Comparison of ENCODE assay signal across 25 cellular contexts in the genomic region with DNA sequence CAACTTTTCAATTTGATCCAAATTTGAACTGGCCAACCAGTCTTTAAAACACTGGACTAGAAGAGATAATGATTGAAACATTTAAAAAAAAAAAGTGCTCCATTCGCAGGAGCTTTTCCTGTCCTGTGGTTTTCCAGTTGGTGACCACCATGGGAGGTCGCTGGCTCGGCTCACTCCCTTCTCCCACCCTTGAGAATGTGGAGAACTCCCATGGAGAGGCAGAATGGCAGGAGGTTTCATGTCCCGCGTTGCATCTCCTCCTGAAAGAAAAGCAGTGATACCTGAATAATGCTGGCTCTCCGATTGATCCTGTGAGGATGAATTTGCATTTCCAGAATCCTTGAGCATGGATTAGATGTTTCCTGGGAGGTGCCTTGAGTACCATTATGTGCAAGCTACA. TPM values are rescaled to one million over a fixed set of nuclear protein-coding genes. Genes with fewer than 3 reads are reported as not detected.
A peak's percentile ranks its signal among the peaks of the same experiment; 100 is the strongest.
DNase-seq lines count a peak whose midpoint lies in the region; ATAC-seq and TF ChIP-seq lines count a peak whose summit lies in the region.
"Had no signal": no experiment of that assay in that cellular context is flagged by ENCODE, and none has a peak within 500 bp of the region (broad histone marks: within the 10 kb centered on the region; RNA-seq: fewer than 3 reads in every experiment).

No MANE protein-coding gene starts in this region.

- H3K4me3 Mint-ChIP-seq in activated naive CD8-positive, alpha-beta T cell, result no peak overlapping the region
- H3K4me3 Mint-ChIP-seq in activated naive CD8-positive, alpha-beta T cell treated with anti-CD3 and anti-CD28 coated beads for 36 hours, result no peak overlapping the region
- H3K4me3 Mint-ChIP-seq in stimulated activated effector memory CD8-positive, alpha-beta T cell treated with anti-CD3 and anti-CD28 coated beads, Interleukin-12 subunit alpha, Interleukin-12 subunit beta, amount 100 ng/mL, for 72 hours, result no peak overlapping the region
- H3K4me3 Mint-ChIP-seq in activated T-helper 1 cell treated with anti-CD3 and anti-CD28 coated beads, Interleukin-12 subunit alpha, Interleukin-12 subunit beta, Interleukin-2, Interleukin-4 antibody, amounts not matched to agents 30 ng/mL and 10 ng/mL and 1 ng/mL, durations not matched to agents 14 hours and 24 hours and 36 hours, result no peak overlapping the region
- H3K4me3 Mint-ChIP-seq in T-helper 2 cell treated with Interferon-gamma antibody and Interleukin-4, amounts not matched to agents 5 μg/mL and 100 μg/mL, for 36 hours, result no peak overlapping the region
- H3K4me3 Mint-ChIP-seq: memory B cell; stimulated activated naive CD8-positive, alpha-beta T cell treated with anti-CD3 and anti-CD28 coated beads, Interleukin-15, Interleukin-2, amounts not matched to agents 100 ng/mL and 50 ng/mL, for 24 hours had no signal

- no peak for DNase-seq in activated naive CD8-positive, alpha-beta T cell treated with anti-CD3 and anti-CD28 coated beads for 36 hours
- peak in 2 of 3 donors; percentile 13 to 28 for DNase-seq in Peyer's patch
- DNase-seq in stimulated activated effector memory CD8-positive, alpha-beta T cell treated with anti-CD3 and anti-CD28 coated beads, Interleukin-12 subunit alpha, Interleukin-12 subunit beta, amount 100 ng/mL, for 72 hours (ENCODE audit: low spot score in 2 of 2), result no peak
- no peak for DNase-seq in activated T-helper 1 cell treated with anti-CD3 and anti-CD28 coated beads, Interleukin-12 subunit alpha, Interleukin-12 subunit beta, Interleukin-2, Interleukin-4 antibody, amounts not matched to agents 30 ng/mL and 10 ng/mL and 1 ng/mL, durations not matched to agents 14 hours and 24 hours and 36 hours (ENCODE audit: low spot score)
- DNase-seq in T-helper 2 cell treated with Interferon-gamma antibody and Interleukin-4, amounts not matched to agents 5 μg/mL and 100 μg/mL, for 36 hours (ENCODE audit: low spot score), result no peak
- DNase-seq: activated CD4-positive, alpha-beta T cell treated with anti-CD3 and anti-CD28 coated beads, Interleukin-2, amount 50 U/mL, for 1 hour; BE2C; Caco-2; caudate nucleus; foreskin keratinocyte; GDM1; H7; heart right ventricle; left colon; NCI-H1436 treated with DMSO at 0.1 percent for 48 hours; NCI-H446 treated with DMSO at 0.1 percent for 48 hours; WERI-Rb-1 had no signal

- peak overlapping the region; percentile 77 for H3K27ac Mint-ChIP-seq in activated naive CD8-positive, alpha-beta T cell
- H3K27ac Mint-ChIP-seq in activated naive CD8-positive, alpha-beta T cell treated with anti-CD3 and anti-CD28 coated beads for 36 hours, result no peak overlapping the region
- H3K27ac Mint-ChIP-seq in stimulated activated effector memory CD8-positive, alpha-beta T cell treated with anti-CD3 and anti-CD28 coated beads, Interleukin-12 subunit alpha, Interleukin-12 subunit beta, amount 100 ng/mL, for 72 hours, result peak overlapping the region; percentile 73
- no peak overlapping the region for H3K27ac Mint-ChIP-seq in activated T-helper 1 cell treated with anti-CD3 and anti-CD28 coated beads, Interleukin-12 subunit alpha, Interleukin-12 subunit beta, Interleukin-2, Interleukin-4 antibody, amounts not matched to agents 30 ng/mL and 10 ng/mL and 1 ng/mL, durations not matched to agents 14 hours and 24 hours and 36 hours
- no peak overlapping the region for H3K27ac Mint-ChIP-seq in T-helper 2 cell treated with Interferon-gamma antibody and Interleukin-4, amounts not matched to agents 5 μg/mL and 100 μg/mL, for 36 hours

- TF ChIP-seq CTCF in Peyer's patch (IDR thresholded peaks at IDR 0.05), result no peak

- no peaks in the 10 kb centered on the region for H3K36me3 Mint-ChIP-seq in activated naive CD8-positive, alpha-beta T cell
- peaks cover 3% of the 10 kb centered on the region for H3K36me3 Mint-ChIP-seq in activated naive CD8-positive, alpha-beta T cell treated with anti-CD3 and anti-CD28 coated beads for 36 hours
- peaks cover 76% of the 10 kb centered on the region for H3K36me3 Mint-ChIP-seq in stimulated activated effector memory CD8-positive, alpha-beta T cell treated with anti-CD3 and anti-CD28 coated beads, Interleukin-12 subunit alpha, Interleukin-12 subunit beta, amount 100 ng/mL, for 72 hours
- peaks cover 41% of the 10 kb centered on the region for H3K36me3 Mint-ChIP-seq in activated T-helper 1 cell treated with anti-CD3 and anti-CD28 coated beads, Interleukin-12 subunit alpha, Interleukin-12 subunit beta, Interleukin-2, Interleukin-4 antibody, amounts not matched to agents 30 ng/mL and 10 ng/mL and 1 ng/mL, durations not matched to agents 14 hours and 24 hours and 36 hours (ENCODE audit: low read depth)
- H3K36me3 Mint-ChIP-seq in T-helper 2 cell treated with Interferon-gamma antibody and Interleukin-4, amounts not matched to agents 5 μg/mL and 100 μg/mL, for 36 hours (ENCODE audit: low read depth), result peaks cover 59% of the 10 kb centered on the region

- no peak for TF ChIP-seq POLR2A in Peyer's patch (IDR thresholded peaks at IDR 0.05)

- H3K9me3 Mint-ChIP-seq in activated naive CD8-positive, alpha-beta T cell (ENCODE audit: low read depth), result no peaks in the 10 kb centered on the region
- no peaks in the 10 kb centered on the region for H3K9me3 Mint-ChIP-seq in activated naive CD8-positive, alpha-beta T cell treated with anti-CD3 and anti-CD28 coated beads for 36 hours
- H3K9me3 Mint-ChIP-seq in stimulated activated effector memory CD8-positive, alpha-beta T cell treated with anti-CD3 and anti-CD28 coated beads, Interleukin-12 subunit alpha, Interleukin-12 subunit beta, amount 100 ng/mL, for 72 hours, result no peaks in the 10 kb centered on the region
- no peaks in the 10 kb centered on the region for H3K9me3 Mint-ChIP-seq in activated T-helper 1 cell treated with anti-CD3 and anti-CD28 coated beads, Interleukin-12 subunit alpha, Interleukin-12 subunit beta, Interleukin-2, Interleukin-4 antibody, amounts not matched to agents 30 ng/mL and 10 ng/mL and 1 ng/mL, durations not matched to agents 14 hours and 24 hours and 36 hours
- no peaks in the 10 kb centered on the region for H3K9me3 Mint-ChIP-seq in T-helper 2 cell treated with Interferon-gamma antibody and Interleukin-4, amounts not matched to agents 5 μg/mL and 100 μg/mL, for 36 hours
- H3K9me3 Mint-ChIP-seq: memory B cell; stimulated activated naive CD8-positive, alpha-beta T cell treated with anti-CD3 and anti-CD28 coated beads, Interleukin-15, Interleukin-2, amounts not matched to agents 100 ng/mL and 50 ng/mL, for 24 hours had no signal

- H3K9me3 ChIP-seq in Peyer's patch (no peaks in the 10 kb centered on the region), iPS-20b (ENCODE audit: insufficient read depth, low read depth, low read length) (no peaks in the 10 kb centered on the region)
- H3K9me3 ChIP-seq: BE2C, Caco-2, heart right ventricle, prostate gland, tibial nerve had no signal

- no peaks in the 10 kb centered on the region for H3K27me3 Mint-ChIP-seq in activated naive CD8-positive, alpha-beta T cell
- H3K27me3 Mint-ChIP-seq in activated naive CD8-positive, alpha-beta T cell treated with anti-CD3 and anti-CD28 coated beads for 36 hours, result no peaks in the 10 kb centered on the region
- no peaks in the 10 kb centered on the region for H3K27me3 Mint-ChIP-seq in activated T-helper 1 cell treated with anti-CD3 and anti-CD28 coated beads, Interleukin-12 subunit alpha, Interleukin-12 subunit beta, Interleukin-2, Interleukin-4 antibody, amounts not matched to agents 30 ng/mL and 10 ng/mL and 1 ng/mL, durations not matched to agents 14 hours and 24 hours and 36 hours (ENCODE audit: insufficient read depth)
- H3K27me3 Mint-ChIP-seq in T-helper 2 cell treated with Interferon-gamma antibody and Interleukin-4, amounts not matched to agents 5 μg/mL and 100 μg/mL, for 36 hours (ENCODE audit: low read depth), result no peaks in the 10 kb centered on the region
- H3K27me3 Mint-ChIP-seq: memory B cell; stimulated activated naive CD8-positive, alpha-beta T cell treated with anti-CD3 and anti-CD28 coated beads, Interleukin-15, Interleukin-2, amounts not matched to agents 100 ng/mL and 50 ng/mL, for 24 hours had no signal

- no peak overlapping the region for H3K4me3 ChIP-seq in Peyer's patch
- peak overlapping the region; percentile 28; the same call in 1 of the 2 replicates for H3K4me3 ChIP-seq in iPS-20b (ENCODE audit: low read length)
- H3K4me3 ChIP-seq: heart right ventricle, prostate gland, tibial nerve had no signal

- H3K27me3 ChIP-seq in Peyer's patch (no peaks in the 10 kb centered on the region), iPS-20b (ENCODE audit: insufficient read depth, low read length) (no peaks in the 10 kb centered on the region)
- H3K27me3 ChIP-seq: BE2C, heart right ventricle, tibial nerve had no signal

- intact Hi-C loops in activated T-helper 1 cell treated with anti-CD3 and anti-CD28 coated beads, Interleukin-12 subunit alpha, Interleukin-12 subunit beta, Interleukin-2, Interleukin-4 antibody, amounts not matched to agents 30 ng/mL and 10 ng/mL and 1 ng/mL, durations not matched to agents 14 hours and 24 hours and 36 hours (cut with micrococcal nuclease), result no loop called here

- H3K36me3 ChIP-seq in Peyer's patch (peaks cover 0 to 10% (median 0%) of the 10 kb centered on the region in 3 donors), iPS-20b (ENCODE audit: insufficient read depth, low read depth, low read length) (no peaks in the 10 kb centered on the region)
- H3K36me3 ChIP-seq: BE2C, prostate gland, tibial nerve, WERI-Rb-1 had no signal

- H3K27ac ChIP-seq in Peyer's patch (no peak overlapping the region), iPS-20b (ENCODE audit: low read length) (no peak overlapping the region)
- H3K27ac ChIP-seq: foreskin keratinocyte, prostate gland, tibial nerve, WERI-Rb-1 had no signal

- peaks cover 16% of the 10 kb centered on the region for H3K4me1 Mint-ChIP-seq in activated naive CD8-positive, alpha-beta T cell (ENCODE audit: low read depth)
- H3K4me1 Mint-ChIP-seq in activated naive CD8-positive, alpha-beta T cell treated with anti-CD3 and anti-CD28 coated beads for 36 hours, result peaks cover 27% of the 10 kb centered on the region
- H3K4me1 Mint-ChIP-seq in stimulated activated effector memory CD8-positive, alpha-beta T cell treated with anti-CD3 and anti-CD28 coated beads, Interleukin-12 subunit alpha, Interleukin-12 subunit beta, amount 100 ng/mL, for 72 hours, result peaks cover 33% of the 10 kb centered on the region
- peaks cover 16% of the 10 kb centered on the region for H3K4me1 Mint-ChIP-seq in activated T-helper 1 cell treated with anti-CD3 and anti-CD28 coated beads, Interleukin-12 subunit alpha, Interleukin-12 subunit beta, Interleukin-2, Interleukin-4 antibody, amounts not matched to agents 30 ng/mL and 10 ng/mL and 1 ng/mL, durations not matched to agents 14 hours and 24 hours and 36 hours (ENCODE audit: low read depth)
- H3K4me1 Mint-ChIP-seq in T-helper 2 cell treated with Interferon-gamma antibody and Interleukin-4, amounts not matched to agents 5 μg/mL and 100 μg/mL, for 36 hours (ENCODE audit: low read depth), result peaks cover 8% of the 10 kb centered on the region

- ATAC-seq in stimulated activated effector memory CD8-positive, alpha-beta T cell treated with anti-CD3 and anti-CD28 coated beads, Interleukin-12 subunit alpha, Interleukin-12 subunit beta, amount 100 ng/mL, for 72 hours, result no peak
- no peak for ATAC-seq in GM21367 (IDR thresholded peaks at IDR 0.05; ENCODE audit: unreplicated experiment)
- ATAC-seq: esophagus mucosa, foreskin keratinocyte, left colon had no signal

- H3K4me1 ChIP-seq in Peyer's patch, result peaks cover 0 to 7% (median 2%) of the 10 kb centered on the region in 4 donors
- peaks cover 29% of the 10 kb centered on the region for H3K4me1 ChIP-seq in iPS-20b (ENCODE audit: insufficient read depth, low read length)
- H3K4me1 ChIP-seq: BE2C, Caco-2, foreskin keratinocyte, prostate gland had no signal

- H3K9ac ChIP-seq in iPS-20b (ENCODE audit: low read depth, low read length), result peak overlapping the region; percentile 4; the same call in 1 of the 2 replicates

RNA-seq across cellular contexts. Expression of a gene that starts 16.5 kb away (rescaled TPM):
- 10 to 100 TPM; 15.9 to 17.3 TPM for total RNA-seq in activated naive CD8-positive, alpha-beta T cell treated with anti-CD3 and anti-CD28 coated beads for 36 hours
- total RNA-seq in Peyer's patch, result 10 to 100 TPM; 23.1 to 87.7 (median 66.6) TPM
- 40.8 and 40.9 TPM in 2 replicates for total RNA-seq in activated T-helper 1 cell treated with anti-CD3 and anti-CD28 coated beads, Interleukin-12 subunit alpha, Interleukin-12 subunit beta, Interleukin-2, Interleukin-4 antibody, amounts not matched to agents 30 ng/mL and 10 ng/mL and 1 ng/mL, durations not matched to agents 14 hours and 24 hours and 36 hours

Comparison
In these comparisons a context has a peak if more than half of its experiments do, and no peak if none do; other contexts are left out.
1. H3K27ac Mint-ChIP-seq: peak in activated naive CD8-positive, alpha-beta T cell (single experiment) and stimulated activated effector memory CD8-positive, alpha-beta T cell treated with anti-CD3 and anti-CD28 coated beads, Interleukin-12 subunit alpha, Interleukin-12 subunit beta, amount 100 ng/mL, for 72 hours (single experiment); none in activated naive CD8-positive, alpha-beta T cell treated with anti-CD3 and anti-CD28 coated beads for 36 hours (single experiment), activated T-helper 1 cell treated with anti-CD3 and anti-CD28 coated beads, Interleukin-12 subunit alpha, Interleukin-12 subunit beta, Interleukin-2, Interleukin-4 antibody, amounts not matched to agents 30 ng/mL and 10 ng/mL and 1 ng/mL, durations not matched to agents 14 hours and 24 hours and 36 hours (single experiment) and T-helper 2 cell treated with Interferon-gamma antibody and Interleukin-4, amounts not matched to agents 5 μg/mL and 100 μg/mL, for 36 hours (single experiment).
2. DNase-seq: peak in Peyer's patch (2 of 3); none in activated naive CD8-positive, alpha-beta T cell treated with anti-CD3 and anti-CD28 coated beads for 36 hours (single experiment), stimulated activated effector memory CD8-positive, alpha-beta T cell treated with anti-CD3 and anti-CD28 coated beads, Interleukin-12 subunit alpha, Interleukin-12 subunit beta, amount 100 ng/mL, for 72 hours (0 of 2), activated T-helper 1 cell treated with anti-CD3 and anti-CD28 coated beads, Interleukin-12 subunit alpha, Interleukin-12 subunit beta, Interleukin-2, Interleukin-4 antibody, amounts not matched to agents 30 ng/mL and 10 ng/mL and 1 ng/mL, durations not matched to agents 14 hours and 24 hours and 36 hours (single experiment) and T-helper 2 cell treated with Interferon-gamma antibody and Interleukin-4, amounts not matched to agents 5 μg/mL and 100 μg/mL, for 36 hours (single experiment).